In genomic region chr15:42548258-42549051, GRCh38 we compare ENCODE assay signal across 8 cellular contexts. TPM values are rescaled to one million over a fixed set of nuclear protein-coding genes. Genes with fewer than 3 reads are reported as not detected.
DNase-seq lines count a peak whose midpoint lies in the region; FAIRE-seq and TF ChIP-seq lines count a peak whose summit lies in the region.

TSS of gene HAUS2 (plus strand) at chr15:42548838. CDS start at chr15:42548873, 35 bp downstream.
TSS of gene LRRC57 (minus strand) at chr15:42548793. CDS start at chr15:42548434, 359 bp downstream.

- CTCF ChIA-PET in activated naive CD4-positive, alpha-beta T cell treated with anti-CD3 and anti-CD28 coated beads for 36 hours (lab: Charles Lee): interaction anchor here (0.6 to 1.4 kb wide), 4 partner anchors 9 to 788 kb away, joined by 3 read pairs; no protein-coding TSS in a partner anchor

- H3K27ac ChIP-seq in substantia nigra (ENCODE audit: low read depth, low read length, poor library complexity, severe bottlenecking): peak within 1 kb of the TSS; percentile 75

- FAIRE-seq in H54 (lab: Jason Lieb, UNC): peak; percentile 58

- H3K4me1 Mint-ChIP-seq in activated naive CD4-positive, alpha-beta T cell treated with anti-CD3 and anti-CD28 coated beads for 36 hours (ENCODE audit: low read depth): peaks cover 41% of the 10 kb centered on the region

- H3K27me3 Mint-ChIP-seq in activated naive CD4-positive, alpha-beta T cell treated with anti-CD3 and anti-CD28 coated beads for 36 hours (ENCODE audit: low read depth): no peaks in the 10 kb centered on the region

- peak within 1 kb of the TSS; percentile 95 for H3K4me3 Mint-ChIP-seq in activated naive CD4-positive, alpha-beta T cell treated with anti-CD3 and anti-CD28 coated beads for 36 hours

- peak; percentile 82 for DNase-seq in H54 (ENCODE audit: insufficient read length, low spot score)
- DNase-seq in M059J (ENCODE audit: low read depth): peak; percentile 81
- peak; percentile 89 for DNase-seq in SK-N-DZ (ENCODE audit: low spot score)
- DNase-seq in activated naive CD4-positive, alpha-beta T cell treated with anti-CD3 and anti-CD28 coated beads for 36 hours: peak; percentile 90
- peak; percentile 93 for DNase-seq in germinal center (ENCODE audit: low spot score)
- DNase-seq in non-pigmented ciliary epithelial cell (ENCODE audit: low read depth): peak; percentile 22
- DNase-seq in substantia nigra (lab: John Stamatoyannopoulos, UW): peak; percentile 16 to 90 (median 71)

- H3K9me3 ChIP-seq in ES-I3 (ENCODE audit: control insufficient read depth, insufficient read depth, low read length): no peaks in the 10 kb centered on the region

- peak; percentile 96 for TF ChIP-seq POLR2A in H54 (IDR thresholded peaks at IDR 0.05; ENCODE audit: low read depth, low read length)

- H3K9ac ChIP-seq in ES-I3 (ENCODE audit: low read depth, low read length): peak within 1 kb of the TSS; percentile 94

- H3K36me3 Mint-ChIP-seq in activated naive CD4-positive, alpha-beta T cell treated with anti-CD3 and anti-CD28 coated beads for 36 hours (ENCODE audit: low read depth): peaks cover 14% of the 10 kb centered on the region

- peak within 1 kb of the TSS; percentile 89 for H3K27ac Mint-ChIP-seq in activated naive CD4-positive, alpha-beta T cell treated with anti-CD3 and anti-CD28 coated beads for 36 hours

- intact Hi-C loops in activated naive CD4-positive, alpha-beta T cell treated with anti-CD3 and anti-CD28 coated beads for 36 hours (cut with micrococcal nuclease): loop anchor here (1.0 to 2.0 kb wide), 5 partner anchors 27 to 276 kb away; partner anchors contain the start of genes GANC, SNAP23, STARD9 and TMEM87A

- no peaks in the 10 kb centered on the region for H3K9me3 Mint-ChIP-seq in activated naive CD4-positive, alpha-beta T cell treated with anti-CD3 and anti-CD28 coated beads for 36 hours

- H3K4me1 ChIP-seq in ES-I3 (ENCODE audit: insufficient read depth, low read length): no peaks in the 10 kb centered on the region

- peaks cover 4% of the 10 kb centered on the region; the same call in 1 of the 2 replicates for H3K36me3 ChIP-seq in ES-I3 (ENCODE audit: insufficient read depth, low read length)

RNA-seq across cellular contexts. Expression of gene HAUS2, which starts in this region (rescaled TPM):
- 62.4 and 138 TPM in 2 replicates for total RNA-seq in M059J (2014; rRNA removed; shearing (Covaris generic))
- polyA plus RNA-seq in SK-N-DZ (2014; cell fraction: cytosol; rRNA removed): 76.8 and 142 TPM in 2 replicates
- 31.8 and 39.3 TPM in 2 replicates for polyA plus RNA-seq in SK-N-DZ (2014; cell fraction: nucleus; rRNA removed)
- total RNA-seq in activated naive CD4-positive, alpha-beta T cell treated with anti-CD3 and anti-CD28 coated beads for 36 hours: 10 to 100 TPM; 46.2 to 55.6 TPM

RNA-seq across cellular contexts. Expression of gene LRRC57, which starts in this region (rescaled TPM):
- 14.8 and 16.8 TPM in 2 replicates for total RNA-seq in M059J (2014; rRNA removed; shearing (Covaris generic))
- 17.1 and 26.6 TPM in 2 replicates for polyA plus RNA-seq in SK-N-DZ (2014; cell fraction: cytosol; rRNA removed)
- 10.2 and 10.6 TPM in 2 replicates for polyA plus RNA-seq in SK-N-DZ (2014; cell fraction: nucleus; rRNA removed)
- 10 to 100 TPM; 14.7 to 16.3 TPM for total RNA-seq in activated naive CD4-positive, alpha-beta T cell treated with anti-CD3 and anti-CD28 coated beads for 36 hours

Comparison
In these comparisons a context has a peak if more than half of its experiments do, and no peak if none do; other contexts are left out.
1. Peak in every context shown above with its lines: DNase-seq and H3K27ac ChIP-seq.
2. DNase-seq: peak in every context shown above with its lines; median percentile 93 in germinal center; 90 in activated naive CD4-positive, alpha-beta T cell treated with anti-CD3 and anti-CD28 coated beads for 36 hours; 89 in SK-N-DZ; 82 in H54; 81 in M059J; 71 in substantia nigra; 22 in non-pigmented ciliary epithelial cell.